In the genomic region with DNA sequence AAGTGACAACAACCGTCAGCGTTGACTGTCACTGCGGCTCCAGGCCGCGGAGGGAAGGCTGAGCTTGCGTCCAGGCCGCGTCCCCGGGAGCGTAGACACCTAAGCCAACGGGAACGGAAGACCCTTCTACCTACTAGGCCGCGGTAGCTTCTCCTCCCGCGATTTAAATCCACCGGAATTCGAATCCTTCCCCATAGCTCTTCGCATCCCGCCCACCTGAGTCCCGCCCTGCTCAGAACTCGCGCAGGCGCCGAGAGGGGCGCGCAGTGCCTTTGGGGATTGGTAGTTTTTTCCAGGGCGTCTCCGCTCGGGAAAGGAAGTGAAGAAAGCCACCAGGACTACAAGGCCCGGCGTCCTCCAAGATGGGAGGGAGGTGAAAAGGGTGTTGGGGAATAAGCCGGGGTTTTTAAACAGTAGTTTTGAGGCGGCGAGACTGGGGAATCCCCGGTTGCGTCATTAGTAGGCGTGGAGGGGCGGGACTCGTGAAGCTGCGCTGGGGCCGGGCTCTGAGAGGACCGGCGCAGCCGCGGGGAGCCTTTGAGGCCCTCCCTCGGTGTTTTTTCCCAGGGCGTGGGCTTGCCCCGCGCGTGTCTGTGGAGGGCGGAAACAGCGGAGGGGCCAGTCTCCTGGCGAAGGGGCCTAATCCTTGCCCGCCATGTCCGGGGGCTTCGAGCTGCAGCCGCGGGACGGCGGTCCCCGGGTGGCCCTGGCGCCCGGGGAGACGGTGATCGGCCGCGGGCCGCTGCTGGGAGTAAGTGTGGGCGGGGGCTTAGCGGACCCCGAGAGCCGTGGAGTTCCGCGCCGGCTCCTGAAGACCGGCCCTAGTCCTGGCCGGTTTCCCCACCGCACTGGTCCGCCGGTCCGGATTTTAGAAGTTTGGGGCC, we compare ENCODE assay signal across 8 cellular contexts. TPM values are rescaled to one million over a fixed set of nuclear protein-coding genes. Genes with fewer than 3 reads are reported as not detected.
A peak's percentile ranks its signal among the peaks of the same experiment; 100 is the strongest.
DNase-seq lines count a peak whose midpoint lies in the region; ATAC-seq, FAIRE-seq and TF ChIP-seq lines count a peak whose summit lies in the region.

A gene with protein sequence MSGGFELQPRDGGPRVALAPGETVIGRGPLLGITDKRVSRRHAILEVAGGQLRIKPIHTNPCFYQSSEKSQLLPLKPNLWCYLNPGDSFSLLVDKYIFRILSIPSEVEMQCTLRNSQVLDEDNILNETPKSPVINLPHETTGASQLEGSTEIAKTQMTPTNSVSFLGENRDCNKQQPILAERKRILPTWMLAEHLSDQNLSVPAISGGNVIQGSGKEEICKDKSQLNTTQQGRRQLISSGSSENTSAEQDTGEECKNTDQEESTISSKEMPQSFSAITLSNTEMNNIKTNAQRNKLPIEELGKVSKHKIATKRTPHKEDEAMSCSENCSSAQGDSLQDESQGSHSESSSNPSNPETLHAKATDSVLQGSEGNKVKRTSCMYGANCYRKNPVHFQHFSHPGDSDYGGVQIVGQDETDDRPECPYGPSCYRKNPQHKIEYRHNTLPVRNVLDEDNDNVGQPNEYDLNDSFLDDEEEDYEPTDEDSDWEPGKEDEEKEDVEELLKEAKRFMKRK (plus strand): TSS at position 509 of the 884 bp plus-strand sequence. CDS start 147 bp downstream, at position 656.
A gene with protein sequence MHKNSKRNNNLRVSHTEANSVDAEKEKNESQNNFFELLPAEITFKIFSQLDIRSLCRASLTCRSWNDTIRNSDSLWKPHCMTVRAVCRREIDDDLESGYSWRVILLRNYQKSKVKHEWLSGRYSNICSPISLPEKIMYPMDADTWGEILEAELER (minus strand): TSS at position 218 of the 884 bp plus-strand sequence. CDS start 2,149 bp downstream, outside the sequence.

- no peak for TF ChIP-seq CTCF in WI38 (IDR thresholded peaks at IDR 0.05; ENCODE audit: low read depth, low read length)
- TF ChIP-seq CTCF in bronchial epithelial cell (IDR thresholded peaks at IDR 0.05; ENCODE audit: insufficient read depth, low read length, severe bottlenecking): no peak

- peak within 1 kb of the TSS; percentile 99 for H3K4me3 ChIP-seq in WI38 (ENCODE audit: low read depth, low read length)
- peak within 1 kb of the TSS; percentile 85 for H3K4me3 ChIP-seq in bronchial epithelial cell (ENCODE audit: low read depth, low read length)
- peak within 1 kb of the TSS; percentile 88 for H3K4me3 ChIP-seq in iPS-20b (ENCODE audit: low read length)
- H3K4me3 ChIP-seq in skeletal muscle tissue (ENCODE audit: low read length in 3 of 3): peak within 1 kb of the TSS; percentile 95 to 98 (median 96)

- H3K27me3 ChIP-seq in bronchial epithelial cell (ENCODE audit: control insufficient read depth, insufficient read depth, low read length) (no peaks in the 10 kb centered on the region), iPS-20b (ENCODE audit: insufficient read depth, low read length) (no peaks in the 10 kb centered on the region), skeletal muscle tissue (ENCODE audit: control insufficient read depth in 3 of 3, insufficient read depth in 3 of 3, low read length in 3 of 3) (no peaks in the 10 kb centered on the region)

- H3K27ac ChIP-seq in iPS-20b (ENCODE audit: low read length) (peak within 1 kb of the TSS; percentile 28), skeletal muscle tissue (ENCODE audit: low read depth, low read length) (peak within 1 kb of the TSS; percentile 85)

- H3K36me3 ChIP-seq in bronchial epithelial cell (ENCODE audit: control insufficient read depth, insufficient read depth, low read length) (no peaks in the 10 kb centered on the region), iPS-20b (ENCODE audit: insufficient read depth, low read depth, low read length) (no peaks in the 10 kb centered on the region), skeletal muscle tissue (ENCODE audit: control insufficient read depth in 3 of 3, insufficient read depth in 3 of 3, low read length in 3 of 3) (no peaks in the 10 kb centered on the region)

- H3K9me3 ChIP-seq in iPS-20b (ENCODE audit: insufficient read depth, low read depth, low read length) (no peaks in the 10 kb centered on the region), skeletal muscle tissue (ENCODE audit: control insufficient read depth in 3 of 3, low read length in 3 of 3) (no peaks in the 10 kb centered on the region)

- DNase-seq in AG08395 (ENCODE audit: low spot score) (peak; percentile 96), NCI-H2227 (lab: John Stamatoyannopoulos, UW; ENCODE audit: unreplicated experiment) (peak; percentile 98), bronchial epithelial cell (ENCODE audit: low read depth) (peak; percentile 97)

- peak; percentile 7 for FAIRE-seq in bronchial epithelial cell (lab: Jason Lieb, UNC)

- H3K9ac ChIP-seq in iPS-20b (ENCODE audit: low read depth, low read length) (peak within 1 kb of the TSS; percentile 89), skeletal muscle tissue (ENCODE audit: low read depth in 1 of 3, low read length in 3 of 3) (peak within 1 kb of the TSS; percentile 88 to 91 (median 89))

- H3K4me1 ChIP-seq in iPS-20b (ENCODE audit: insufficient read depth, low read length): no peaks in the 10 kb centered on the region
- peaks cover 9 to 16% (median 9%) of the 10 kb centered on the region in 3 donors for H3K4me1 ChIP-seq in skeletal muscle tissue (ENCODE audit: control insufficient read depth in 3 of 3, insufficient read depth in 3 of 3, low read length in 3 of 3)

- peak; percentile 96 for ATAC-seq in GM18909 (IDR thresholded peaks at IDR 0.05; ENCODE audit: poor library complexity, unreplicated experiment)
- peak; percentile 95 for ATAC-seq in HG03159 (IDR thresholded peaks at IDR 0.05; ENCODE audit: unreplicated experiment)

RNA-seq across cellular contexts. Expression of the first gene that starts in this region (rescaled TPM):
- total RNA-seq in bronchial epithelial cell: 4.2 and 6.1 TPM in 2 replicates
- 8.4 TPM for total RNA-seq in skeletal muscle tissue

RNA-seq across cellular contexts. Expression of the second gene that starts in this region (rescaled TPM):
- total RNA-seq in bronchial epithelial cell: 0.26 and 0.64 TPM in 2 replicates
- total RNA-seq in skeletal muscle tissue: under 0.01 TPM

Comparison
In these comparisons a context has a peak if more than half of its experiments do, and no peak if none do; other contexts are left out.
1. Peak in every context shown above with its lines: DNase-seq, ATAC-seq, H3K4me3 ChIP-seq and H3K27ac ChIP-seq.